8 cellular contexts compared by ENCODE assay signal in genomic region chr9:15211160-15211993, GRCh38.
A peak's percentile ranks its signal among the peaks of the same experiment; 100 is the strongest.
DNase-seq lines count a peak whose midpoint lies in the region; ATAC-seq and TF ChIP-seq lines count a peak whose summit lies in the region.

No MANE protein-coding gene starts in this region.

- H3K9ac ChIP-seq in OCI-LY1 (ENCODE audit: low read length), result no peak overlapping the region

- in situ Hi-C loops in transverse colon (cut with MboI; ENCODE audit: low pct_ligation_motif_present in 1 of 4, low pct_unique_long_range_greater_than_20kb in 1 of 4, low sequenced_read_pairs in 3 of 4), result loop anchor here (5.0 to 25.0 kb wide), 4 partner anchors 201 to 401 kb away; partner anchors contain the start of gene SNAPC3 (in 1 of the 4)

- H3K4me1 ChIP-seq in OCI-LY1 (ENCODE audit: insufficient read depth, low read length, severe bottlenecking) (no peaks in the 10 kb centered on the region), transverse colon (peaks cover 0 to 25% (median 6%) of the 10 kb centered on the region in 4 donors)

- no peaks in the 10 kb centered on the region for H3K27me3 Mint-ChIP-seq in CD4-positive, alpha-beta T cell
- H3K27me3 Mint-ChIP-seq in activated T-cell treated with anti-CD3 and anti-CD28 coated beads, Interleukin-2, amount 50 U/mL, for 72 hours (ENCODE audit: low read depth), result no peaks in the 10 kb centered on the region

- H3K9me3 Mint-ChIP-seq in CD4-positive, alpha-beta T cell, result no peaks in the 10 kb centered on the region
- H3K9me3 Mint-ChIP-seq in activated T-cell treated with anti-CD3 and anti-CD28 coated beads, Interleukin-2, amount 50 U/mL, for 72 hours, result peaks cover 2 to 5% of the 10 kb centered on the region in 2 donors

- no peaks in the 10 kb centered on the region for H3K9me3 ChIP-seq in CD4-positive, alpha-beta T cell (ENCODE audit: control insufficient read depth, low read length)
- no peaks in the 10 kb centered on the region for H3K9me3 ChIP-seq in OCI-LY1 (ENCODE audit: low read length)
- H3K9me3 ChIP-seq in transverse colon, result no peaks in the 10 kb centered on the region

- no peak overlapping the region for H3K4me2 ChIP-seq in OCI-LY1 (ENCODE audit: low read length)

- H3K36me3 ChIP-seq in OCI-LY1 (ENCODE audit: insufficient read depth, low read length) (no peaks in the 10 kb centered on the region), transverse colon (no peaks in the 10 kb centered on the region)

- POLR2A ChIA-PET in CD4-positive, alpha-beta T cell (lab: Charles Lee), result interaction anchor here (1.1 kb wide), 1 partner anchor 39 kb away, joined by 3 read pairs; no protein-coding TSS in a partner anchor

- no peak overlapping the region for H3K4me3 Mint-ChIP-seq in CD4-positive, alpha-beta T cell
- no peak overlapping the region for H3K4me3 Mint-ChIP-seq in activated T-cell treated with anti-CD3 and anti-CD28 coated beads, Interleukin-2, amount 50 U/mL, for 72 hours

- H3K27ac ChIP-seq in CD4-positive, alpha-beta T cell (ENCODE audit: low read depth, low read length), result no peak overlapping the region
- H3K27ac ChIP-seq in OCI-LY1 (ENCODE audit: low read depth, low read length, poor library complexity, severe bottlenecking) (no peak overlapping the region), transverse colon (peak overlapping the region in 2 of 4 donors; percentile 11 to 37)

- no peak overlapping the region for H3K4me3 ChIP-seq in OCI-LY1 (ENCODE audit: low read depth, low read length, poor library complexity, severe bottlenecking)
- H3K4me3 ChIP-seq in fibroblast of the aortic adventitia (ENCODE audit: low read depth, low read length), result no peak overlapping the region
- no peak overlapping the region for H3K4me3 ChIP-seq in transverse colon

- H3K79me2 ChIP-seq in OCI-LY1 (ENCODE audit: insufficient read depth, low read length), result no peaks in the 10 kb centered on the region

- H3F3A ChIP-seq in OCI-LY1 (ENCODE audit: insufficient read depth, low read length), result no peaks in the 10 kb centered on the region

- no peaks in the 10 kb centered on the region for H3K27me3 ChIP-seq in CD4-positive, alpha-beta T cell (ENCODE audit: control insufficient read depth, insufficient read depth, low read length)
- H3K27me3 ChIP-seq in OCI-LY1 (ENCODE audit: insufficient read depth, low read length) (0 out of 2 replicates have a peak, but pooled peaks cover 5% of the 10 kb centered on the region), transverse colon (no peaks in the 10 kb centered on the region)

- peaks cover 70% of the 10 kb centered on the region for H3K36me3 Mint-ChIP-seq in CD4-positive, alpha-beta T cell (ENCODE audit: low read depth)
- peaks cover 4 to 18% of the 10 kb centered on the region in 2 donors for H3K36me3 Mint-ChIP-seq in activated T-cell treated with anti-CD3 and anti-CD28 coated beads, Interleukin-2, amount 50 U/mL, for 72 hours (ENCODE audit: insufficient read depth in 2 of 2)

- H4K20me1 ChIP-seq in OCI-LY1 (ENCODE audit: insufficient read depth, low read length), result no peaks in the 10 kb centered on the region

- H2AFZ ChIP-seq in OCI-LY1 (ENCODE audit: low read length), result no peak overlapping the region

- TF ChIP-seq POLR2A in transverse colon (IDR thresholded peaks at IDR 0.05), result no peak

- TF ChIP-seq CTCF in CD4-positive, alpha-beta T cell (IDR thresholded peaks at IDR 0.05), result peak; percentile 95
- peak; percentile 87 for TF ChIP-seq CTCF in OCI-LY1 (IDR thresholded peaks at IDR 0.05; ENCODE audit: low read length)
- TF ChIP-seq CTCF in fibroblast of the aortic adventitia (IDR thresholded peaks at IDR 0.05; ENCODE audit: insufficient read depth, low read length), result peak; percentile 96
- peak; percentile 82 to 90 (median 88) for TF ChIP-seq CTCF in transverse colon (IDR thresholded peaks at IDR 0.05)

- intact Hi-C loops in CD4-positive, alpha-beta T cell (cut with DNase I, micrococcal nuclease), result loop anchor here (1.0 to 5.0 kb wide), 11 partner anchors 100 to 396 kb away; partner anchors contain the start of gene SNAPC3 (in 1 of the 2)
- intact Hi-C loops in transverse colon (cut with DNase I; ENCODE audit: low total_unique reads), result loop anchor here (5.0 to 10.0 kb wide), 2 partner anchors 213 to 396 kb away; partner anchors contain the start of gene SNAPC3

- CTCF ChIA-PET in CD4-positive, alpha-beta T cell (lab: Charles Lee), result interaction anchor here (1.1 kb wide), 1 partner anchor 13 kb away, joined by 3 read pairs; no protein-coding TSS in a partner anchor

- peak overlapping the region; percentile 31 for H3K27ac Mint-ChIP-seq in CD4-positive, alpha-beta T cell
- no peak overlapping the region for H3K27ac Mint-ChIP-seq in activated T-cell treated with anti-CD3 and anti-CD28 coated beads, Interleukin-2, amount 50 U/mL, for 72 hours

- peak; percentile 70 for TF ChIP-seq EP300 in transverse colon (IDR thresholded peaks at IDR 0.05; ENCODE audit: low read depth)

- peaks cover 6% of the 10 kb centered on the region for H3K4me1 Mint-ChIP-seq in CD4-positive, alpha-beta T cell (ENCODE audit: low read depth)
- H3K4me1 Mint-ChIP-seq in activated T-cell treated with anti-CD3 and anti-CD28 coated beads, Interleukin-2, amount 50 U/mL, for 72 hours (ENCODE audit: low read depth), result peaks cover 18% of the 10 kb centered on the region

- H3K9me2 ChIP-seq in OCI-LY1 (ENCODE audit: low read depth, low read length), result no peaks in the 10 kb centered on the region

- DNase-seq in CD4-positive, alpha-beta T cell, result peak in 9 of 10 experiments; percentile 10 to 48 (median 28)
- DNase-seq in GM19240 (ENCODE audit: insufficient read length, low spot score), result peak; percentile 21
- DNase-seq in HS-27A (ENCODE audit: low read depth), result peak; percentile 11
- DNase-seq in activated T-cell treated with anti-CD3 and anti-CD28 coated beads, Interleukin-2, amount 50 U/mL, for 72 hours, result peak; percentile 61 to 69
- peak; percentile 86 for DNase-seq in fibroblast of the aortic adventitia (ENCODE audit: low read depth)
- peak; percentile 50 for DNase-seq in non-pigmented ciliary epithelial cell (ENCODE audit: low read depth)
- peak; percentile 59 for DNase-seq in transverse colon

- WGBS in transverse colon (ENCODE audit: low coverage in 1 of 2), 2 donors, result 38 to 47% methylated on average over 2 to 7 of the region's 7 CpGs

- ATAC-seq in CD4-positive, alpha-beta T cell (ENCODE audit: poor library complexity), result peak; percentile 63
- no peak for ATAC-seq in activated T-cell treated with anti-CD3 and anti-CD28 coated beads, Interleukin-2, amount 50 U/mL, for 72 hours (replicated peaks in 1 of 2)

Comparison
In these comparisons a context has a peak if more than half of its experiments do, and no peak if none do; other contexts are left out.
1. DNase-seq: peak in every context shown above with its lines; median percentile 86 in fibroblast of the aortic adventitia; 65 in activated T-cell treated with anti-CD3 and anti-CD28 coated beads, Interleukin-2, amount 50 U/mL, for 72 hours; 59 in transverse colon; 50 in non-pigmented ciliary epithelial cell; 28 in CD4-positive, alpha-beta T cell; 21 in GM19240; 11 in HS-27A.